ENCODE assay signal across 1 cellular context in genomic region chr6:151087861-151088598, GRCh38.
TF ChIP-seq lines count a peak whose summit lies in the region.

No MANE protein-coding gene starts in this region.

TF ChIP-seq in SK-N-SH, 30 proteins besides CTCF, POLR2A, EP300 and RAD21:
- no peak for TF ChIP-seq PBX3 (IDR thresholded peaks at IDR 0.05)
- no peak for TF ChIP-seq RFX5 (IDR thresholded peaks at IDR 0.05; ENCODE audit: low read length)
- TF ChIP-seq SIN3A (IDR thresholded peaks at IDR 0.05; ENCODE audit: borderline replicate concordance, low read depth, low read length), result no peak
- TF ChIP-seq USF1 (IDR thresholded peaks at IDR 0.05; ENCODE audit: borderline replicate concordance, low read depth), result no peak
- TF ChIP-seq MXI1 (IDR thresholded peaks at IDR 0.05; ENCODE audit: low read depth, low read length), result no peak
- TF ChIP-seq JUND (IDR thresholded peaks at IDR 0.05), result no peak
- TF ChIP-seq CHD2 (IDR thresholded peaks at IDR 0.05; ENCODE audit: low read length, partially characterized antibody), result no peak
- no peak for TF ChIP-seq FOXM1 (IDR thresholded peaks at IDR 0.05; ENCODE audit: low read depth)
- TF ChIP-seq GABPA (IDR thresholded peaks at IDR 0.05; ENCODE audit: low read depth), result no peak
- TF ChIP-seq FOXJ3 (CRISPR knock-in tag; IDR thresholded peaks at IDR 0.05), result no peak
- no peak for TF ChIP-seq YY1 (IDR thresholded peaks at IDR 0.05; ENCODE audit: low read depth)
- TF ChIP-seq, protein P1, sequence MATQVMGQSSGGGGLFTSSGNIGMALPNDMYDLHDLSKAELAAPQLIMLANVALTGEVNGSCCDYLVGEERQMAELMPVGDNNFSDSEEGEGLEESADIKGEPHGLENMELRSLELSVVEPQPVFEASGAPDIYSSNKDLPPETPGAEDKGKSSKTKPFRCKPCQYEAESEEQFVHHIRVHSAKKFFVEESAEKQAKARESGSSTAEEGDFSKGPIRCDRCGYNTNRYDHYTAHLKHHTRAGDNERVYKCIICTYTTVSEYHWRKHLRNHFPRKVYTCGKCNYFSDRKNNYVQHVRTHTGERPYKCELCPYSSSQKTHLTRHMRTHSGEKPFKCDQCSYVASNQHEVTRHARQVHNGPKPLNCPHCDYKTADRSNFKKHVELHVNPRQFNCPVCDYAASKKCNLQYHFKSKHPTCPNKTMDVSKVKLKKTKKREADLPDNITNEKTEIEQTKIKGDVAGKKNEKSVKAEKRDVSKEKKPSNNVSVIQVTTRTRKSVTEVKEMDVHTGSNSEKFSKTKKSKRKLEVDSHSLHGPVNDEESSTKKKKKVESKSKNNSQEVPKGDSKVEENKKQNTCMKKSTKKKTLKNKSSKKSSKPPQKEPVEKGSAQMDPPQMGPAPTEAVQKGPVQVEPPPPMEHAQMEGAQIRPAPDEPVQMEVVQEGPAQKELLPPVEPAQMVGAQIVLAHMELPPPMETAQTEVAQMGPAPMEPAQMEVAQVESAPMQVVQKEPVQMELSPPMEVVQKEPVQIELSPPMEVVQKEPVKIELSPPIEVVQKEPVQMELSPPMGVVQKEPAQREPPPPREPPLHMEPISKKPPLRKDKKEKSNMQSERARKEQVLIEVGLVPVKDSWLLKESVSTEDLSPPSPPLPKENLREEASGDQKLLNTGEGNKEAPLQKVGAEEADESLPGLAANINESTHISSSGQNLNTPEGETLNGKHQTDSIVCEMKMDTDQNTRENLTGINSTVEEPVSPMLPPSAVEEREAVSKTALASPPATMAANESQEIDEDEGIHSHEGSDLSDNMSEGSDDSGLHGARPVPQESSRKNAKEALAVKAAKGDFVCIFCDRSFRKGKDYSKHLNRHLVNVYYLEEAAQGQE (IDR thresholded peaks at IDR 0.05; ENCODE audit: low read depth, low read length), result no peak
- TF ChIP-seq IRF3 (IDR thresholded peaks at IDR 0.05; ENCODE audit: low read depth, low read length), result no peak
- TF ChIP-seq ZBTB33 (IDR thresholded peaks at IDR 0.05; ENCODE audit: borderline replicate concordance, low read depth), result no peak
- no peak for TF ChIP-seq FOSL2 (IDR thresholded peaks at IDR 0.05; ENCODE audit: borderline replicate concordance, low read depth)
- no peak for TF ChIP-seq RCOR1 (IDR thresholded peaks at IDR 0.05; ENCODE audit: low read length)
- no peak for TF ChIP-seq GATA2 (CRISPR knock-in tag; IDR thresholded peaks at IDR 0.05)
- TF ChIP-seq POLR2AphosphoS5 (IDR thresholded peaks at IDR 0.05; ENCODE audit: low read depth, low read length), result no peak
- TF ChIP-seq TCF12 (IDR thresholded peaks at IDR 0.05), result no peak
- TF ChIP-seq SMC3 (IDR thresholded peaks at IDR 0.05; ENCODE audit: low read depth, low read length), result no peak
